1 cellular context compared by ENCODE assay signal in the genomic region with DNA sequence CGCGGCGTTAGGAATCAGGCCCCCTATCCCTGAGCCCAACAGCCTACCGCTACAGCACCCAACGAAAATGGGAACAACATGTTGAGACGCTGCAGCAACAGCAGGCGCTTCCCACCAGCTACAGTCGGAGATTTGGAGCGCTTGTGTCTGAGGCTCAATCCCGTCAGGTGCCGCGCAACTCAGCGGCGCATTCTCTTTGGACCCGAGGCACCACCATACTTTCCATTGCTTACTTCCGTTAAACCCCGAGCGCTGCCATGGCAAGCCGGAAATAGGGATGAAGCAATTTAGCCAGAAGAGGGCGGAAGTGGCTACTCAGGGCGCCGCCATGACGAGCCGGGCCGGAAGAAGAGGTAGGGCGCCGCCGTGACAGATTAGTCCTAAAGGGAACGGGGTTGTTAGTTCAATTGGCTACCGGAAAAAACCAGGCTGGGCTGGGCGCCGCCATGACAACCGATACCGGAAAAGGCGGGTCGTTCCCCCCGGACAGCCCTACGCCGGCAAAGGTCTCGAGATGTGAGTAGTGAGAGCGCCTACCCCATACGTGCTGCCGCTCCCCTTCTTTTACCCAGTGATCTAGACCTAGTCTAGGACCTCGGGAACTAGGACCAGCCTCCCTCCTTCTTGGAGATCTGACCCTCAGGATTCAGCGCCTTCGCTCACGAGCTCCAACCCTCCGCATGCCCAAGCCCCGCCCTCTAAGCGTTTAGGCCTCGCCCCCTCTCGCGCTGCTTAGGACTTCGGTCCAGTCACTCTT.
TF ChIP-seq lines count a peak whose summit lies in the region.

A gene with protein sequence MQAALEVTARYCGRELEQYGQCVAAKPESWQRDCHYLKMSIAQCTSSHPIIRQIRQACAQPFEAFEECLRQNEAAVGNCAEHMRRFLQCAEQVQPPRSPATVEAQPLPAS (plus strand): TSS at position 476 of the 757 bp plus-strand sequence. CDS start 39 bp downstream, at position 515.

TF ChIP-seq in H1, 55 proteins besides CTCF, POLR2A, EP300 and RAD21 (continues in another document):
- TF ChIP-seq TCF12 (IDR thresholded peaks at IDR 0.05; ENCODE audit: low read depth, low read length), result no peak
- no peak for TF ChIP-seq SP2 (IDR thresholded peaks at IDR 0.05; ENCODE audit: low read length)
- no peak; the same call in 1 of the 2 replicates for TF ChIP-seq TEAD4 (IDR thresholded peaks at IDR 0.05; ENCODE audit: low read depth, low read length)
- TF ChIP-seq CBX8 (IDR thresholded peaks at IDR 0.05; ENCODE audit: borderline replicate concordance, low read depth, low read length), result no peak
- peak; percentile 72 for TF ChIP-seq TAF1 (IDR thresholded peaks at IDR 0.05; ENCODE audit: low read depth, low read length)
- TF ChIP-seq SRF (IDR thresholded peaks at IDR 0.05; ENCODE audit: low read depth, low read length), result no peak
- TF ChIP-seq FOSL1 (IDR thresholded peaks at IDR 0.05; ENCODE audit: insufficient read depth, low read depth, low read length), result no peak
- TF ChIP-seq, protein P1, sequence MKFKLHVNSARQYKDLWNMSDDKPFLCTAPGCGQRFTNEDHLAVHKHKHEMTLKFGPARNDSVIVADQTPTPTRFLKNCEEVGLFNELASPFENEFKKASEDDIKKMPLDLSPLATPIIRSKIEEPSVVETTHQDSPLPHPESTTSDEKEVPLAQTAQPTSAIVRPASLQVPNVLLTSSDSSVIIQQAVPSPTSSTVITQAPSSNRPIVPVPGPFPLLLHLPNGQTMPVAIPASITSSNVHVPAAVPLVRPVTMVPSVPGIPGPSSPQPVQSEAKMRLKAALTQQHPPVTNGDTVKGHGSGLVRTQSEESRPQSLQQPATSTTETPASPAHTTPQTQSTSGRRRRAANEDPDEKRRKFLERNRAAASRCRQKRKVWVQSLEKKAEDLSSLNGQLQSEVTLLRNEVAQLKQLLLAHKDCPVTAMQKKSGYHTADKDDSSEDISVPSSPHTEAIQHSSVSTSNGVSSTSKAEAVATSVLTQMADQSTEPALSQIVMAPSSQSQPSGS (IDR thresholded peaks at IDR 0.05; ENCODE audit: low read length), result no peak
- peak; percentile 88 for TF ChIP-seq CREB1 (IDR thresholded peaks at IDR 0.05)
- TF ChIP-seq SUZ12 (IDR thresholded peaks at IDR 0.05; ENCODE audit: low read length), result no peak
- TF ChIP-seq GABPA (IDR thresholded peaks at IDR 0.05; ENCODE audit: borderline replicate concordance, insufficient read depth, low read length), result peak; percentile 87
- peak; percentile 32; the same call in 1 of the 2 replicates for TF ChIP-seq NRF1 (IDR thresholded peaks at IDR 0.05; ENCODE audit: low read depth, low read length)
- no peak for TF ChIP-seq CHD1 (IDR thresholded peaks at IDR 0.05; ENCODE audit: low read depth, low read length)
- TF ChIP-seq RBBP5 (IDR thresholded peaks at IDR 0.05; ENCODE audit: borderline replicate concordance, low read depth, low read length), result no peak; the same call in 1 of the 2 replicates
- TF ChIP-seq BRCA1 (IDR thresholded peaks at IDR 0.05; ENCODE audit: low read depth, low read length), result no peak
- TF ChIP-seq CHD2 (IDR thresholded peaks at IDR 0.05; ENCODE audit: low read length), result peak; percentile 72
- peak; percentile 29; the same call in 1 of the 2 replicates for TF ChIP-seq SIX5 (IDR thresholded peaks at IDR 0.05; ENCODE audit: low read depth, low read length)
- TF ChIP-seq SAP30 (IDR thresholded peaks at IDR 0.05; ENCODE audit: insufficient read depth, insufficient replicate concordance, low read length), result no peak
- TF ChIP-seq RFX5 (IDR thresholded peaks at IDR 0.05; ENCODE audit: borderline replicate concordance, low read depth, low read length), result no peak
- TF ChIP-seq NANOG (IDR thresholded peaks at IDR 0.05; ENCODE audit: insufficient read depth, low read depth, low read length, poor library complexity, severe bottlenecking), result peak; percentile 71
- peak; percentile 76 for TF ChIP-seq KDM4A (IDR thresholded peaks at IDR 0.05; ENCODE audit: low read depth, low read length, severe bottlenecking)
- TF ChIP-seq HDAC6 (IDR thresholded peaks at IDR 0.05; ENCODE audit: low read depth, low read length), result no peak
- peak; percentile 96 for TF ChIP-seq EGR1 (IDR thresholded peaks at IDR 0.05; ENCODE audit: borderline replicate concordance, low read depth, low read length)
- TF ChIP-seq, protein P2, sequence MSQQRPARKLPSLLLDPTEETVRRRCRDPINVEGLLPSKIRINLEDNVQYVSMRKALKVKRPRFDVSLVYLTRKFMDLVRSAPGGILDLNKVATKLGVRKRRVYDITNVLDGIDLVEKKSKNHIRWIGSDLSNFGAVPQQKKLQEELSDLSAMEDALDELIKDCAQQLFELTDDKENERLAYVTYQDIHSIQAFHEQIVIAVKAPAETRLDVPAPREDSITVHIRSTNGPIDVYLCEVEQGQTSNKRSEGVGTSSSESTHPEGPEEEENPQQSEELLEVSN (IDR thresholded peaks at IDR 0.05), result peak; percentile 57; the same call in 1 of the 2 replicates
- TF ChIP-seq, protein P3, sequence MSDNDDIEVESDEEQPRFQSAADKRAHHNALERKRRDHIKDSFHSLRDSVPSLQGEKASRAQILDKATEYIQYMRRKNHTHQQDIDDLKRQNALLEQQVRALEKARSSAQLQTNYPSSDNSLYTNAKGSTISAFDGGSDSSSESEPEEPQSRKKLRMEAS (IDR thresholded peaks at IDR 0.05), result peak; percentile 47
- peak; percentile 97 for TF ChIP-seq YY1 (IDR thresholded peaks at IDR 0.05; ENCODE audit: low read depth, low read length)
- TF ChIP-seq POLR2AphosphoS5 (IDR thresholded peaks at IDR 0.05; ENCODE audit: low read depth, low read length), result peak; percentile 86
- TF ChIP-seq MAFK (IDR thresholded peaks at IDR 0.05; ENCODE audit: low read depth, low read length), result no peak
- no peak for TF ChIP-seq HDAC2 (IDR thresholded peaks at IDR 0.05; ENCODE audit: borderline replicate concordance in 1 of 2, low read depth in 2 of 2, low read length in 2 of 2)
- no peak for TF ChIP-seq SIRT6 (IDR thresholded peaks at IDR 0.05; ENCODE audit: low read length)
- TF ChIP-seq POU5F1 (IDR thresholded peaks at IDR 0.05; ENCODE audit: low read depth, low read length), result no peak
- TF ChIP-seq ASH2L (IDR thresholded peaks at IDR 0.05; ENCODE audit: low read length), result peak; percentile 65
- TF ChIP-seq JUND (IDR thresholded peaks at IDR 0.05; ENCODE audit: low read length), result peak; percentile 36; the same call in 1 of the 2 replicates
- TF ChIP-seq ZNF274 (IDR thresholded peaks at IDR 0.05; ENCODE audit: borderline replicate concordance, extremely low read depth, low read length), result no peak
- no peak; the same call in 1 of the 2 replicates for TF ChIP-seq JUN (IDR thresholded peaks at IDR 0.05; ENCODE audit: low read depth, low read length)
- peak; percentile 68 for TF ChIP-seq TAF7 (optimal IDR thresholded peaks at IDR 0.05; ENCODE audit: borderline replicate concordance, low read depth, low read length)
- no peak for TF ChIP-seq BCL11A (IDR thresholded peaks at IDR 0.05; ENCODE audit: low read depth in 2 of 2, low read length in 2 of 2)
- no peak for TF ChIP-seq EZH2 (IDR thresholded peaks at IDR 0.05; ENCODE audit: low read depth, low read length, severe bottlenecking)
- peak; percentile 25; the same call in 1 of the 2 replicates for TF ChIP-seq TBP (IDR thresholded peaks at IDR 0.05; ENCODE audit: low read depth, low read length)
- TF ChIP-seq, protein P4, sequence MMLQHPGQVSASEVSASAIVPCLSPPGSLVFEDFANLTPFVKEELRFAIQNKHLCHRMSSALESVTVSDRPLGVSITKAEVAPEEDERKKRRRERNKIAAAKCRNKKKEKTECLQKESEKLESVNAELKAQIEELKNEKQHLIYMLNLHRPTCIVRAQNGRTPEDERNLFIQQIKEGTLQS (IDR thresholded peaks at IDR 0.05; ENCODE audit: insufficient read depth, low read depth, low read length), result no peak
- peak; percentile 73 for TF ChIP-seq PHF8 (conservative IDR thresholded peaks at IDR 0.05; ENCODE audit: low read depth, low read length)
- TF ChIP-seq BACH1 (IDR thresholded peaks at IDR 0.05; ENCODE audit: low read length), result no peak
- no peak for TF ChIP-seq KDM5A (IDR thresholded peaks at IDR 0.05; ENCODE audit: low read length)
- peak; percentile 59 to 63; a peak in 2 of 4 replicates for TF ChIP-seq SIN3A (conservative IDR thresholded peaks at IDR 0.05 in 1 of 2, IDR thresholded peaks at IDR 0.05 in 1 of 2; ENCODE audit: low read depth in 1 of 2, low read length in 2 of 2)
- TF ChIP-seq, protein P5, sequence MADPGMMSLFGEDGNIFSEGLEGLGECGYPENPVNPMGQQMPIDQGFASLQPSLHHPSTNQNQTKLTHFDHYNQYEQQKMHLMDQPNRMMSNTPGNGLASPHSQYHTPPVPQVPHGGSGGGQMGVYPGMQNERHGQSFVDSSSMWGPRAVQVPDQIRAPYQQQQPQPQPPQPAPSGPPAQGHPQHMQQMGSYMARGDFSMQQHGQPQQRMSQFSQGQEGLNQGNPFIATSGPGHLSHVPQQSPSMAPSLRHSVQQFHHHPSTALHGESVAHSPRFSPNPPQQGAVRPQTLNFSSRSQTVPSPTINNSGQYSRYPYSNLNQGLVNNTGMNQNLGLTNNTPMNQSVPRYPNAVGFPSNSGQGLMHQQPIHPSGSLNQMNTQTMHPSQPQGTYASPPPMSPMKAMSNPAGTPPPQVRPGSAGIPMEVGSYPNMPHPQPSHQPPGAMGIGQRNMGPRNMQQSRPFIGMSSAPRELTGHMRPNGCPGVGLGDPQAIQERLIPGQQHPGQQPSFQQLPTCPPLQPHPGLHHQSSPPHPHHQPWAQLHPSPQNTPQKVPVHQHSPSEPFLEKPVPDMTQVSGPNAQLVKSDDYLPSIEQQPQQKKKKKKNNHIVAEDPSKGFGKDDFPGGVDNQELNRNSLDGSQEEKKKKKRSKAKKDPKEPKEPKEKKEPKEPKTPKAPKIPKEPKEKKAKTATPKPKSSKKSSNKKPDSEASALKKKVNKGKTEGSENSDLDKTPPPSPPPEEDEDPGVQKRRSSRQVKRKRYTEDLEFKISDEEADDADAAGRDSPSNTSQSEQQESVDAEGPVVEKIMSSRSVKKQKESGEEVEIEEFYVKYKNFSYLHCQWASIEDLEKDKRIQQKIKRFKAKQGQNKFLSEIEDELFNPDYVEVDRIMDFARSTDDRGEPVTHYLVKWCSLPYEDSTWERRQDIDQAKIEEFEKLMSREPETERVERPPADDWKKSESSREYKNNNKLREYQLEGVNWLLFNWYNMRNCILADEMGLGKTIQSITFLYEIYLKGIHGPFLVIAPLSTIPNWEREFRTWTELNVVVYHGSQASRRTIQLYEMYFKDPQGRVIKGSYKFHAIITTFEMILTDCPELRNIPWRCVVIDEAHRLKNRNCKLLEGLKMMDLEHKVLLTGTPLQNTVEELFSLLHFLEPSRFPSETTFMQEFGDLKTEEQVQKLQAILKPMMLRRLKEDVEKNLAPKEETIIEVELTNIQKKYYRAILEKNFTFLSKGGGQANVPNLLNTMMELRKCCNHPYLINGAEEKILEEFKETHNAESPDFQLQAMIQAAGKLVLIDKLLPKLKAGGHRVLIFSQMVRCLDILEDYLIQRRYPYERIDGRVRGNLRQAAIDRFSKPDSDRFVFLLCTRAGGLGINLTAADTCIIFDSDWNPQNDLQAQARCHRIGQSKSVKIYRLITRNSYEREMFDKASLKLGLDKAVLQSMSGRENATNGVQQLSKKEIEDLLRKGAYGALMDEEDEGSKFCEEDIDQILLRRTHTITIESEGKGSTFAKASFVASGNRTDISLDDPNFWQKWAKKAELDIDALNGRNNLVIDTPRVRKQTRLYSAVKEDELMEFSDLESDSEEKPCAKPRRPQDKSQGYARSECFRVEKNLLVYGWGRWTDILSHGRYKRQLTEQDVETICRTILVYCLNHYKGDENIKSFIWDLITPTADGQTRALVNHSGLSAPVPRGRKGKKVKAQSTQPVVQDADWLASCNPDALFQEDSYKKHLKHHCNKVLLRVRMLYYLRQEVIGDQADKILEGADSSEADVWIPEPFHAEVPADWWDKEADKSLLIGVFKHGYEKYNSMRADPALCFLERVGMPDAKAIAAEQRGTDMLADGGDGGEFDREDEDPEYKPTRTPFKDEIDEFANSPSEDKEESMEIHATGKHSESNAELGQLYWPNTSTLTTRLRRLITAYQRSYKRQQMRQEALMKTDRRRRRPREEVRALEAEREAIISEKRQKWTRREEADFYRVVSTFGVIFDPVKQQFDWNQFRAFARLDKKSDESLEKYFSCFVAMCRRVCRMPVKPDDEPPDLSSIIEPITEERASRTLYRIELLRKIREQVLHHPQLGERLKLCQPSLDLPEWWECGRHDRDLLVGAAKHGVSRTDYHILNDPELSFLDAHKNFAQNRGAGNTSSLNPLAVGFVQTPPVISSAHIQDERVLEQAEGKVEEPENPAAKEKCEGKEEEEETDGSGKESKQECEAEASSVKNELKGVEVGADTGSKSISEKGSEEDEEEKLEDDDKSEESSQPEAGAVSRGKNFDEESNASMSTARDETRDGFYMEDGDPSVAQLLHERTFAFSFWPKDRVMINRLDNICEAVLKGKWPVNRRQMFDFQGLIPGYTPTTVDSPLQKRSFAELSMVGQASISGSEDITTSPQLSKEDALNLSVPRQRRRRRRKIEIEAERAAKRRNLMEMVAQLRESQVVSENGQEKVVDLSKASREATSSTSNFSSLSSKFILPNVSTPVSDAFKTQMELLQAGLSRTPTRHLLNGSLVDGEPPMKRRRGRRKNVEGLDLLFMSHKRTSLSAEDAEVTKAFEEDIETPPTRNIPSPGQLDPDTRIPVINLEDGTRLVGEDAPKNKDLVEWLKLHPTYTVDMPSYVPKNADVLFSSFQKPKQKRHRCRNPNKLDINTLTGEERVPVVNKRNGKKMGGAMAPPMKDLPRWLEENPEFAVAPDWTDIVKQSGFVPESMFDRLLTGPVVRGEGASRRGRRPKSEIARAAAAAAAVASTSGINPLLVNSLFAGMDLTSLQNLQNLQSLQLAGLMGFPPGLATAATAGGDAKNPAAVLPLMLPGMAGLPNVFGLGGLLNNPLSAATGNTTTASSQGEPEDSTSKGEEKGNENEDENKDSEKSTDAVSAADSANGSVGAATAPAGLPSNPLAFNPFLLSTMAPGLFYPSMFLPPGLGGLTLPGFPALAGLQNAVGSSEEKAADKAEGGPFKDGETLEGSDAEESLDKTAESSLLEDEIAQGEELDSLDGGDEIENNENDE (IDR thresholded peaks at IDR 0.05; ENCODE audit: insufficient replicate concordance, low read length), result no peak
- no peak for TF ChIP-seq RNF2 (IDR thresholded peaks at IDR 0.05; ENCODE audit: borderline replicate concordance, low read depth, low read length, missing control alignments, poor library complexity, severe bottlenecking)
- TF ChIP-seq KDM1A (IDR thresholded peaks at IDR 0.05; ENCODE audit: borderline replicate concordance, low read length), result no peak
- TF ChIP-seq SP1 (IDR thresholded peaks at IDR 0.05; ENCODE audit: low read depth, low read length), result peak; percentile 19; the same call in 1 of the 2 replicates
- TF ChIP-seq, protein P6, sequence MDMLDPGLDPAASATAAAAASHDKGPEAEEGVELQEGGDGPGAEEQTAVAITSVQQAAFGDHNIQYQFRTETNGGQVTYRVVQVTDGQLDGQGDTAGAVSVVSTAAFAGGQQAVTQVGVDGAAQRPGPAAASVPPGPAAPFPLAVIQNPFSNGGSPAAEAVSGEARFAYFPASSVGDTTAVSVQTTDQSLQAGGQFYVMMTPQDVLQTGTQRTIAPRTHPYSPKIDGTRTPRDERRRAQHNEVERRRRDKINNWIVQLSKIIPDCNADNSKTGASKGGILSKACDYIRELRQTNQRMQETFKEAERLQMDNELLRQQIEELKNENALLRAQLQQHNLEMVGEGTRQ (IDR thresholded peaks at IDR 0.05; ENCODE audit: low read length), result no peak
- 0 out of 2 replicates have a peak, but pooled peaks have one; percentile 72 for TF ChIP-seq RXRA (IDR thresholded peaks at IDR 0.05; ENCODE audit: insufficient read depth, low read depth, low read length)
- TF ChIP-seq CBX5 (IDR thresholded peaks at IDR 0.05; ENCODE audit: low read depth, low read length), result no peak
- peak; percentile 85; the same call in 1 of the 2 replicates for TF ChIP-seq GTF2F1 (IDR thresholded peaks at IDR 0.05; ENCODE audit: borderline replicate concordance, low read depth, low read length)
- TF ChIP-seq SP4 (IDR thresholded peaks at IDR 0.05; ENCODE audit: low read length), result no peak
- TF ChIP-seq CEBPB (IDR thresholded peaks at IDR 0.05; ENCODE audit: low read depth, low read length), result peak; percentile 98
